In genomic region chr4:185810746-185811508, GRCh38 we compare ENCODE assay signal across 9 cellular contexts. TPM values are rescaled to one million over a fixed set of nuclear protein-coding genes. Genes with fewer than 3 reads are reported as not detected.
DNase-seq lines count a peak whose midpoint lies in the region; ATAC-seq, FAIRE-seq and TF ChIP-seq lines count a peak whose summit lies in the region.
"Had no signal": no experiment of that assay in that cellular context is flagged by ENCODE, and none has a peak within 500 bp of the region (broad histone marks: within the 10 kb centered on the region; RNA-seq: fewer than 3 reads in every experiment).

No MANE protein-coding gene starts in this region.

- peaks cover 27% of the 10 kb centered on the region for H3K79me2 ChIP-seq in hepatocyte

- H3K9me2 ChIP-seq in hepatocyte (replicated peaks; ENCODE audit: insufficient read depth), result no peaks in the 10 kb centered on the region

- peak; percentile 43 for FAIRE-seq in TTC549 (lab: Jason Lieb, UNC)

- no peaks in the 10 kb centered on the region for H3K9me3 ChIP-seq in hepatocyte (ENCODE audit: low read depth)
- H3K9me3 ChIP-seq: SJSA1 had no signal

- peak overlapping the region; percentile 66 for H2AFZ ChIP-seq in hepatocyte

- no peaks in the 10 kb centered on the region for H3K36me3 ChIP-seq in hepatocyte (replicated peaks; ENCODE audit: insufficient read depth, low read depth)
- H3K36me3 ChIP-seq: SJSA1 had no signal

- ATAC-seq in GM18505 (IDR thresholded peaks at IDR 0.05; ENCODE audit: unreplicated experiment), result peak; percentile 8
- ATAC-seq in GM18517 (IDR thresholded peaks at IDR 0.05; ENCODE audit: unreplicated experiment), result no peak
- no peak for ATAC-seq in HG03442 (IDR thresholded peaks at IDR 0.05; ENCODE audit: unreplicated experiment)
- ATAC-seq in HG03378 (IDR thresholded peaks at IDR 0.05; ENCODE audit: unreplicated experiment), result no peak

- no peaks in the 10 kb centered on the region for H4K20me1 ChIP-seq in hepatocyte (ENCODE audit: insufficient read depth, poor library complexity, severe bottlenecking)

- no peaks in the 10 kb centered on the region for H3K27me3 ChIP-seq in hepatocyte
- H3K27me3 ChIP-seq: SJSA1 had no signal

- peak overlapping the region; percentile 78 for H3K4me2 ChIP-seq in hepatocyte

- no peak for TF ChIP-seq CTCF in hepatocyte (IDR thresholded peaks at IDR 0.05; ENCODE audit: poor library complexity)

- peak overlapping the region; percentile 71 for H3K27ac ChIP-seq in hepatocyte
- H3K27ac ChIP-seq: SJSA1 had no signal

- no peaks in the 10 kb centered on the region for H3K4me1 ChIP-seq in hepatocyte (ENCODE audit: insufficient read depth)
- H3K4me1 ChIP-seq: SJSA1 had no signal

- H3K4me3 ChIP-seq in hepatocyte, result peak overlapping the region; percentile 11
- H3K4me3 ChIP-seq: SJSA1 had no signal

- no peak for DNase-seq in hepatocyte (ENCODE audit: low spot score)
- peak; percentile 52 for DNase-seq in renal cortical epithelial cell (ENCODE audit: low read depth)
- no peak for DNase-seq in NCI-H2107 treated with DMSO at 0.1 percent for 48 hours (lab: John Stamatoyannopoulos, UW; ENCODE audit: unreplicated experiment)

- 47% methylated on average over 13 of the region's 13 CpGs for WGBS in hepatocyte (ENCODE audit: low lambda C conversion rate, missing lambda C conversion rate)

- TF ChIP-seq POLR2A in GM18505 (IDR thresholded peaks at IDR 0.05; ENCODE audit: borderline replicate concordance, extremely low read depth, insufficient read depth, insufficient read length), result no peak

RNA-seq across cellular contexts. Expression of gene SORBS2, which starts 1.1 kb away (rescaled TPM):
- total RNA-seq in hepatocyte (52.1 and 56.5 TPM in 2 replicates), renal cortical epithelial cell (9.7 and 45.1 TPM in 2 replicates)
- polyA plus RNA-seq in hepatocyte, result 43.4 and 60.0 TPM in 2 replicates
